Comparison of ENCODE assay signal across 1 cellular context in the genomic region with DNA sequence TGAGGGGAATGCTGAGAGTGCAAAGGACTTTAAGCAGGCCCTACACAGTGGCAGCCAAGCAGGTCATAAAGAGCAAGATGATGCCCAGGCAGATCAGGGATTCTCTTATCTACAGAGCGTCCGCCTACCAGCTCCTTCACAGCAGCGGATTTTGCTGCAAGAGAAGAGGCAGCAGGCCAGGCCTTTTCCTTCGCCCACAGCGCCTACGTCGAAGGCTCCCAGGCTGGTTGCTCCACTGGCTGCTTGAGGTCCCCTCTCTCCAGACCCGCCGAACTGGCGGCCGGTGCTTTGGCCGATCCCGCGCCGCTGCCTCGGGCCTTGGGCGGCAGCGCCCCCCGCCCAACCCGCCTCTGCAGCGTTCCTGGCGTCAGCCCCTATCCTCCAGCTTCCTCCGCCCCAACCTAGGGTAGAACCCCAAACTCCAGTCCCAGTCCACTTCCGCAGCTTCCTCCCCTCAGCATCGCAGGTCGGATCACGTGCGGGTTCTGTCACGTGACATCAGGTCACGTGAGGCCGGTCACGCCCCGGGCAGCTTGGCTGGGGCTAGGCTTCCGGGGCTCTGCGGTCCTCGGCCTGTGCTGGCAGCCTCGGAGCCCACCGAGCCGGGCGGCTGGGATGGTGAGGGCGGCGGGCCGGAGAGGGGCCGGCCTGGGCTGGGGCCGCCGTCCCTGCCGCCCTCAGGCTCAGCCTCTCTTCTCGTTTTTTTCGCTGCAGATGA.
TF ChIP-seq lines count a peak whose summit lies in the region.

A gene with protein sequence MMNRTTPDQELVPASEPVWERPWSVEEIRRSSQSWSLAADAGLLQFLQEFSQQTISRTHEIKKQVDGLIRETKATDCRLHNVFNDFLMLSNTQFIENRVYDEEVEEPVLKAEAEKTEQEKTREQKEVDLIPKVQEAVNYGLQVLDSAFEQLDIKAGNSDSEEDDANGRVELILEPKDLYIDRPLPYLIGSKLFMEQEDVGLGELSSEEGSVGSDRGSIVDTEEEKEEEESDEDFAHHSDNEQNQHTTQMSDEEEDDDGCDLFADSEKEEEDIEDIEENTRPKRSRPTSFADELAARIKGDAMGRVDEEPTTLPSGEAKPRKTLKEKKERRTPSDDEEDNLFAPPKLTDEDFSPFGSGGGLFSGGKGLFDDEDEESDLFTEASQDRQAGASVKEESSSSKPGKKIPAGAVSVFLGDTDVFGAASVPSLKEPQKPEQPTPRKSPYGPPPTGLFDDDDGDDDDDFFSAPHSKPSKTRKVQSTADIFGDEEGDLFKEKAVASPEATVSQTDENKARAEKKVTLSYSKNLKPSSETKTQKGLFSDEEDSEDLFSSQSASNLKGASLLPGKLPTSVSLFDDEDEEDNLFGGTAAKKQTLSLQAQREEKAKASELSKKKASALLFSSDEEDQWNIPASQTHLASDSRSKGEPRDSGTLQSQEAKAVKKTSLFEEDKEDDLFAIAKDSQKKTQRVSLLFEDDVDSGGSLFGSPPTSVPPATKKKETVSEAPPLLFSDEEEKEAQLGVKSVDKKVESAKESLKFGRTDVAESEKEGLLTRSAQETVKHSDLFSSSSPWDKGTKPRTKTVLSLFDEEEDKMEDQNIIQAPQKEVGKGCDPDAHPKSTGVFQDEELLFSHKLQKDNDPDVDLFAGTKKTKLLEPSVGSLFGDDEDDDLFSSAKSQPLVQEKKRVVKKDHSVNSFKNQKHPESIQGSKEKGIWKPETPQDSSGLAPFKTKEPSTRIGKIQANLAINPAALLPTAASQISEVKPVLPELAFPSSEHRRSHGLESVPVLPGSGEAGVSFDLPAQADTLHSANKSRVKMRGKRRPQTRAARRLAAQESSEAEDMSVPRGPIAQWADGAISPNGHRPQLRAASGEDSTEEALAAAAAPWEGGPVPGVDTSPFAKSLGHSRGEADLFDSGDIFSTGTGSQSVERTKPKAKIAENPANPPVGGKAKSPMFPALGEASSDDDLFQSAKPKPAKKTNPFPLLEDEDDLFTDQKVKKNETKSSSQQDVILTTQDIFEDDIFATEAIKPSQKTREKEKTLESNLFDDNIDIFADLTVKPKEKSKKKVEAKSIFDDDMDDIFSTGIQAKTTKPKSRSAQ (N-terminal part only) (plus strand): TSS at position 564 of the 718 bp plus-strand sequence. CDS start 52 bp downstream, at position 616.

TF ChIP-seq in WTC11, 78 proteins besides CTCF, POLR2A, EP300 and RAD21 (continued from another document):
- TF ChIP-seq, protein P1, sequence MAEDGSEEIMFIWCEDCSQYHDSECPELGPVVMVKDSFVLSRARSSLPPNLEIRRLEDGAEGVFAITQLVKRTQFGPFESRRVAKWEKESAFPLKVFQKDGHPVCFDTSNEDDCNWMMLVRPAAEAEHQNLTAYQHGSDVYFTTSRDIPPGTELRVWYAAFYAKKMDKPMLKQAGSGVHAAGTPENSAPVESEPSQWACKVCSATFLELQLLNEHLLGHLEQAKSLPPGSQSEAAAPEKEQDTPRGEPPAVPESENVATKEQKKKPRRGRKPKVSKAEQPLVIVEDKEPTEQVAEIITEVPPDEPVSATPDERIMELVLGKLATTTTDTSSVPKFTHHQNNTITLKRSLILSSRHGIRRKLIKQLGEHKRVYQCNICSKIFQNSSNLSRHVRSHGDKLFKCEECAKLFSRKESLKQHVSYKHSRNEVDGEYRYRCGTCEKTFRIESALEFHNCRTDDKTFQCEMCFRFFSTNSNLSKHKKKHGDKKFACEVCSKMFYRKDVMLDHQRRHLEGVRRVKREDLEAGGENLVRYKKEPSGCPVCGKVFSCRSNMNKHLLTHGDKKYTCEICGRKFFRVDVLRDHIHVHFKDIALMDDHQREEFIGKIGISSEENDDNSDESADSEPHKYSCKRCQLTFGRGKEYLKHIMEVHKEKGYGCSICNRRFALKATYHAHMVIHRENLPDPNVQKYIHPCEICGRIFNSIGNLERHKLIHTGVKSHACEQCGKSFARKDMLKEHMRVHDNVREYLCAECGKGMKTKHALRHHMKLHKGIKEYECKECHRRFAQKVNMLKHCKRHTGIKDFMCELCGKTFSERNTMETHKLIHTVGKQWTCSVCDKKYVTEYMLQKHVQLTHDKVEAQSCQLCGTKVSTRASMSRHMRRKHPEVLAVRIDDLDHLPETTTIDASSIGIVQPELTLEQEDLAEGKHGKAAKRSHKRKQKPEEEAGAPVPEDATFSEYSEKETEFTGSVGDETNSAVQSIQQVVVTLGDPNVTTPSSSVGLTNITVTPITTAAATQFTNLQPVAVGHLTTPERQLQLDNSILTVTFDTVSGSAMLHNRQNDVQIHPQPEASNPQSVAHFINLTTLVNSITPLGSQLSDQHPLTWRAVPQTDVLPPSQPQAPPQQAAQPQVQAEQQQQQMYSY (CRISPR knock-in tag; IDR thresholded peaks at IDR 0.05) = peak; percentile 91
- peak; percentile 51; the same call in 1 of the 2 replicates for TF ChIP-seq FOXK1 (CRISPR knock-in tag; IDR thresholded peaks at IDR 0.05)
